Comparison of ENCODE assay signal across 8 cellular contexts in genomic region chr3:112561693-112562529, GRCh38.
A peak's percentile ranks its signal among the peaks of the same experiment; 100 is the strongest.
DNase-seq lines count a peak whose midpoint lies in the region; ATAC-seq, FAIRE-seq and TF ChIP-seq lines count a peak whose summit lies in the region.

TSS of gene ATG3 (minus strand) at chr3:112561962. CDS start at chr3:112561528, 434 bp downstream.
TSS of gene SLC35A5 (plus strand) at chr3:112562045. CDS start at chr3:112563404, 1,359 bp downstream.

- peak within 1 kb of the TSS; percentile 78 for H2AFZ ChIP-seq in MM.1S (ENCODE audit: low read length)

- DNase-seq in HAP-1 (ENCODE audit: low spot score in 2 of 2) = peak; percentile 98 to 99
- DNase-seq in MM.1S = peak; percentile 98
- peak; percentile 95 for DNase-seq in SIG-M5 (lab: John Stamatoyannopoulos, UW)
- peak; percentile 94 for DNase-seq in activated gamma-delta T cell (lab: John Stamatoyannopoulos, UW)
- DNase-seq in fibroblast of the conjunctiva (ENCODE audit: low read depth) = peak; percentile 98
- peak; percentile 97 for DNase-seq in nephron progenitor cell
- peak; percentile 96 to 98 for DNase-seq in stimulated activated naive CD8-positive, alpha-beta T cell treated with anti-CD3 and anti-CD28 coated beads, Interleukin-15, amount 100 ng/mL, for 72 hours

- peak within 1 kb of the TSS; percentile 89 for H3K9ac ChIP-seq in MM.1S (ENCODE audit: low read length)

- TF ChIP-seq CTCF in MM.1S (IDR thresholded peaks at IDR 0.05; ENCODE audit: low read length) (no peak), nephron progenitor cell (IDR thresholded peaks at IDR 0.05) (no peak)

- H3K4me3 ChIP-seq in HAP-1 = peak within 1 kb of the TSS; percentile 56
- peak within 1 kb of the TSS; percentile 98 for H3K4me3 ChIP-seq in MM.1S (ENCODE audit: low read length)

- peaks cover 17% of the 10 kb centered on the region for H3F3A ChIP-seq in MM.1S (ENCODE audit: insufficient read depth, low read length)

- H3K79me2 ChIP-seq in MM.1S (ENCODE audit: low read length) = peaks cover 53% of the 10 kb centered on the region

- peak within 1 kb of the TSS; percentile 77 for H3K4me2 ChIP-seq in MM.1S (ENCODE audit: low read depth, low read length)

- H3K27ac ChIP-seq in MM.1S (ENCODE audit: low read length) = peak within 1 kb of the TSS; percentile 83

- no peaks in the 10 kb centered on the region for H3K9me2 ChIP-seq in MM.1S (replicated peaks; ENCODE audit: insufficient read depth, low read length)

- peak within 1 kb of the TSS; percentile 97 for H3K4me3 Mint-ChIP-seq in nephron progenitor cell
- peak within 1 kb of the TSS; percentile 91 to 97 for H3K4me3 Mint-ChIP-seq in stimulated activated naive CD8-positive, alpha-beta T cell treated with anti-CD3 and anti-CD28 coated beads, Interleukin-15, amount 100 ng/mL, for 72 hours

- H3K27me3 ChIP-seq in HAP-1 (ENCODE audit: low read depth) = no peaks in the 10 kb centered on the region
- no peaks in the 10 kb centered on the region for H3K27me3 ChIP-seq in MM.1S (replicated peaks; ENCODE audit: insufficient read depth, low read length)

- peak; percentile 88 for ATAC-seq in stimulated activated naive CD8-positive, alpha-beta T cell treated with anti-CD3 and anti-CD28 coated beads, Interleukin-15, amount 100 ng/mL, for 72 hours

- peaks cover 26% of the 10 kb centered on the region for H3K4me1 ChIP-seq in HAP-1
- peaks cover 19% of the 10 kb centered on the region for H3K4me1 ChIP-seq in MM.1S (ENCODE audit: low read length)

- peaks cover 27% of the 10 kb centered on the region for H3K4me1 Mint-ChIP-seq in nephron progenitor cell
- peaks cover 22% of the 10 kb centered on the region for H3K4me1 Mint-ChIP-seq in stimulated activated naive CD8-positive, alpha-beta T cell treated with anti-CD3 and anti-CD28 coated beads, Interleukin-15, amount 100 ng/mL, for 72 hours

- in situ Hi-C loops in HAP-1 (cut with MboI; ENCODE audit: low sequenced_read_pairs) = no loop called here

- peaks cover 5% of the 10 kb centered on the region for H3K9me3 Mint-ChIP-seq in nephron progenitor cell
- no peaks in the 10 kb centered on the region for H3K9me3 Mint-ChIP-seq in stimulated activated naive CD8-positive, alpha-beta T cell treated with anti-CD3 and anti-CD28 coated beads, Interleukin-15, amount 100 ng/mL, for 72 hours

- H3K27me3 Mint-ChIP-seq in nephron progenitor cell (ENCODE audit: low read depth, poor library complexity) = no peaks in the 10 kb centered on the region
- H3K27me3 Mint-ChIP-seq in stimulated activated naive CD8-positive, alpha-beta T cell treated with anti-CD3 and anti-CD28 coated beads, Interleukin-15, amount 100 ng/mL, for 72 hours = no peaks in the 10 kb centered on the region

- H4K20me1 ChIP-seq in MM.1S (ENCODE audit: insufficient read depth, low read length) = no peaks in the 10 kb centered on the region

- H3K9me3 ChIP-seq in HAP-1 (no peaks in the 10 kb centered on the region), MM.1S (replicated peaks; ENCODE audit: insufficient read depth, low read length) (no peaks in the 10 kb centered on the region)

- peaks cover 33% of the 10 kb centered on the region for H3K36me3 Mint-ChIP-seq in nephron progenitor cell (ENCODE audit: low read depth)

- peak; percentile 93 for FAIRE-seq in G401.6 (lab: Jason Lieb, UNC)

- H3K36me3 ChIP-seq in HAP-1 (replicated peaks) (peaks cover 9% of the 10 kb centered on the region; the same call in 1 of the 2 replicates), MM.1S (replicated peaks; ENCODE audit: insufficient read depth, low read length) (no peaks in the 10 kb centered on the region; the same call in 1 of the 2 replicates)

- peak within 1 kb of the TSS; percentile 99 for H3K27ac Mint-ChIP-seq in nephron progenitor cell
- H3K27ac Mint-ChIP-seq in stimulated activated naive CD8-positive, alpha-beta T cell treated with anti-CD3 and anti-CD28 coated beads, Interleukin-15, amount 100 ng/mL, for 72 hours = peak within 1 kb of the TSS; percentile 95 to 99

Comparison
In these comparisons a context has a peak if more than half of its experiments do, and no peak if none do; other contexts are left out.
1. Peak in every context shown above with its lines: DNase-seq, ATAC-seq, H3K4me3 ChIP-seq and H3K27ac ChIP-seq.